10 cellular contexts compared by ENCODE assay signal in genomic region chr5:78519198-78519941, GRCh38.
DNase-seq lines count a peak whose midpoint lies in the region; ATAC-seq, FAIRE-seq and TF ChIP-seq lines count a peak whose summit lies in the region.
"Had no signal": no experiment of that assay in that cellular context is flagged by ENCODE, and none has a peak within 500 bp of the region (broad histone marks: within the 10 kb centered on the region; RNA-seq: fewer than 3 reads in every experiment).

No MANE protein-coding gene starts in this region.

- in situ Hi-C loops in GM12878 (cut with MboI), result no loop called here

- POLR2A ChIA-PET in GM12878 (lab: Charles Lee), result no interaction called here

- SMC1A ChIA-PET in GM12878 (lab: Charles Lee; ENCODE audit: uncharacterized antibody, unreplicated experiment), result interaction anchor here (0.6 to 3.2 kb wide), 6 partner anchors 17 to 370 kb away, joined by 3 to 9 read pairs (median 3); no protein-coding TSS in a partner anchor

- no TSS peak for BruUV-seq in GM12878 (replicated peaks; lab: Mats Ljungman, UMichigan)

- TF ChIP-seq RAD21 in GM12878 (IDR thresholded peaks at IDR 0.05; ENCODE audit: insufficient read depth, low read depth, low read length), result no peak

- no peak for TF ChIP-seq EP300 in GM12878 (IDR thresholded peaks at IDR 0.05; ENCODE audit: borderline replicate concordance in 1 of 2, control insufficient read depth in 1 of 2, low read depth in 2 of 2, low read length in 2 of 2)

- no peak overlapping the region for H3K9ac ChIP-seq in GM12878 (ENCODE audit: control insufficient read depth, insufficient read depth, low read length)

- no peak overlapping the region for H3K27ac ChIP-seq in GM12878 (ENCODE audit: control insufficient read depth, insufficient read depth)
- H3K27ac ChIP-seq in lung (ENCODE audit: low read depth in 1 of 2, low read length in 1 of 2), result peak overlapping the region in 1 of 2 donors; percentile 73
- H3K27ac ChIP-seq in tibial artery, result peak overlapping the region; percentile 63

- peak; percentile 56 for ATAC-seq in HG02798 (IDR thresholded peaks at IDR 0.05; ENCODE audit: poor library complexity, unreplicated experiment)
- peak; percentile 97 for ATAC-seq in GM12878
- ATAC-seq in lung (ENCODE audit: insufficient read depth, low FRiP score), result peak; percentile 11
- no peak for ATAC-seq in HG03097 (IDR thresholded peaks at IDR 0.05; ENCODE audit: low FRiP score, unreplicated experiment)
- no peak for ATAC-seq in GM21423 (IDR thresholded peaks at IDR 0.05; ENCODE audit: unreplicated experiment)
- no peak for ATAC-seq in sciatic nerve

- H3K27me3 ChIP-seq in GM12878 (replicated peaks in 1 of 2; ENCODE audit: control insufficient read depth in 2 of 2, insufficient read depth in 2 of 2, low read length in 1 of 2) (no peaks in the 10 kb centered on the region), lung (ENCODE audit: control insufficient read depth, insufficient read depth) (no peaks in the 10 kb centered on the region), tibial artery (no peaks in the 10 kb centered on the region)

- CTCF ChIA-PET in GM12878 (lab: Yijun Ruan, JAX), result interaction anchor here (0.6 to 1.4 kb wide), 5 partner anchors 12 to 447 kb away, joined by 3 to 4 read pairs (median 3); no protein-coding TSS in a partner anchor

- no peaks in the 10 kb centered on the region for H4K20me1 ChIP-seq in GM12878 (ENCODE audit: control insufficient read depth, insufficient read depth)

- H3K9me3 ChIP-seq in GM12878 (replicated peaks; ENCODE audit: control insufficient read depth, insufficient read depth, low read length), result no peaks in the 10 kb centered on the region
- peaks cover 0 to 1% of the 10 kb centered on the region in 2 donors for H3K9me3 ChIP-seq in lung (ENCODE audit: control insufficient read depth in 2 of 2, insufficient read depth in 1 of 2, low read length in 1 of 2)
- H3K9me3 ChIP-seq in tibial artery, result no peaks in the 10 kb centered on the region

- H3K79me2 ChIP-seq in GM12878 (ENCODE audit: control insufficient read depth, insufficient read depth, low read length), result no peaks in the 10 kb centered on the region

- TF ChIP-seq CTCF in GM12878 (IDR thresholded peaks at IDR 0.05 in 2 of 3, conservative IDR thresholded peaks at IDR 0.05 in 1 of 3; ENCODE audit: control insufficient read depth in 2 of 3, extremely low read depth in 1 of 3, insufficient read depth in 1 of 3, low read depth in 3 of 3, low read length in 3 of 3) (no peak), lung (IDR thresholded peaks at IDR 0.05; ENCODE audit: control extremely low read depth, extremely low read depth) (no peak), tibial artery (IDR thresholded peaks at IDR 0.05) (no peak)

- DNase-seq in GM12878 (ENCODE audit: low read depth, low spot score), result no peak
- DNase-seq in lung (ENCODE audit: low spot score), result no peak
- DNase-seq in tibial artery, result no peak
- DNase-seq in sciatic nerve (ENCODE audit: low spot score), result no peak
- DNase-seq: activated CD4-positive, alpha-beta T cell treated with anti-CD3 and anti-CD28 coated beads, Interleukin-2, amount 50 U/mL, for 48 hours; activated naive CD8-positive, alpha-beta T cell treated with anti-CD3 and anti-CD28 coated beads, Interleukin-2, amount 10 ng/mL, durations not matched to agents 7 days and 5 days; NCI-H526 treated with DMSO at 0.1 percent for 48 hours had no signal

- no peak overlapping the region for H3K4me2 ChIP-seq in GM12878 (ENCODE audit: control insufficient read depth, insufficient read depth)

- FAIRE-seq in GM12878 (lab: Jason Lieb, UNC), result no peak

- RAD21 ChIA-PET in GM12878 (lab: Charles Lee; ENCODE audit: unreplicated experiment), result interaction anchor here (0.6 to 1.8 kb wide), 2 partner anchors 25 to 36 kb away, joined by 3 to 5 read pairs; no protein-coding TSS in a partner anchor

- TF ChIP-seq POLR2A in GM12878 (IDR thresholded peaks at IDR 0.05; ENCODE audit: low read depth, low read length), result no peak

- H3K4me3 ChIP-seq in GM12878 (no peak overlapping the region), lung (no peak overlapping the region), tibial artery (no peak overlapping the region)

- 98% methylated on average over 9 of the region's 9 CpGs for WGBS in GM12878 (ENCODE audit: insufficient coverage, insufficient replicate concordance, low lambda C conversion rate, missing lambda C conversion rate)
- 89 to 93% methylated on average over 9 of the region's 9 CpGs for whole genome bisulfite sequencing in lung, 2 donors

- peaks cover 0 to 2% of the 10 kb centered on the region in 2 experiments; a peak in 1 of 4 replicates for H3K36me3 ChIP-seq in GM12878 (ENCODE audit: control insufficient read depth in 2 of 2, insufficient read depth in 2 of 2, low read length in 1 of 2)
- no peaks in the 10 kb centered on the region for H3K36me3 ChIP-seq in lung (ENCODE audit: control insufficient read depth in 2 of 2, insufficient read depth in 2 of 2, low read length in 2 of 2)
- H3K36me3 ChIP-seq in tibial artery, result no peaks in the 10 kb centered on the region

- H3K4me1 ChIP-seq in GM12878 (ENCODE audit: control insufficient read depth, insufficient read depth, low read length), result peaks cover 3% of the 10 kb centered on the region; the same call in 1 of the 2 replicates
- peaks cover 0 to 15% of the 10 kb centered on the region in 2 donors for H3K4me1 ChIP-seq in lung (ENCODE audit: control insufficient read depth in 2 of 2, insufficient read depth in 2 of 2, low read length in 2 of 2)
- H3K4me1 ChIP-seq in tibial artery, result peaks cover 0 to 28% (median 19%) of the 10 kb centered on the region in 4 donors

- no peak overlapping the region for H2AFZ ChIP-seq in GM12878 (ENCODE audit: control insufficient read depth, low read depth, low read length)

- intact Hi-C loops in GM12878 (cut with micrococcal nuclease; ENCODE audit: unreplicated experiment) (no loop called here), tibial artery (cut with DNase I; ENCODE audit: low total_unique reads) (no loop called here), sciatic nerve (cut with DNase I) (no loop called here)

TF ChIP-seq in GM12878, 131 proteins besides CTCF, POLR2A, EP300 and RAD21:
- peak; percentile 38; the same call in 1 of the 2 replicates for TF ChIP-seq GATAD2B (conservative IDR thresholded peaks at IDR 0.05; ENCODE audit: low read depth)
- no peak for TF ChIP-seq STAT3 (IDR thresholded peaks at IDR 0.05; ENCODE audit: low read depth, low read length)
- TF ChIP-seq RUNX3 (IDR thresholded peaks at IDR 0.05; ENCODE audit: low read length), result peak; percentile 87
- TF ChIP-seq SPI1 (IDR thresholded peaks at IDR 0.05; ENCODE audit: borderline replicate concordance, insufficient read depth, low read depth, low read length), result peak; percentile 76; the same call in 1 of the 2 replicates
- TF ChIP-seq, protein P1, sequence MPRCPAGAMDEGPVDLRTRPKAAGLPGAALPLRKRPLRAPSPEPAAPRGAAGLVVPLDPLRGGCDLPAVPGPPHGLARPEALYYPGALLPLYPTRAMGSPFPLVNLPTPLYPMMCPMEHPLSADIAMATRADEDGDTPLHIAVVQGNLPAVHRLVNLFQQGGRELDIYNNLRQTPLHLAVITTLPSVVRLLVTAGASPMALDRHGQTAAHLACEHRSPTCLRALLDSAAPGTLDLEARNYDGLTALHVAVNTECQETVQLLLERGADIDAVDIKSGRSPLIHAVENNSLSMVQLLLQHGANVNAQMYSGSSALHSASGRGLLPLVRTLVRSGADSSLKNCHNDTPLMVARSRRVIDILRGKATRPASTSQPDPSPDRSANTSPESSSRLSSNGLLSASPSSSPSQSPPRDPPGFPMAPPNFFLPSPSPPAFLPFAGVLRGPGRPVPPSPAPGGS (IDR thresholded peaks at IDR 0.05; ENCODE audit: borderline replicate concordance, insufficient read depth, low read depth, low read length, poor library complexity, severe bottlenecking), result peak; percentile 24
- TF ChIP-seq TCF7 (IDR thresholded peaks at IDR 0.05; ENCODE audit: borderline replicate concordance), result peak; percentile 91
- no peak; the same call in 2 of the 3 replicates for TF ChIP-seq POU2F2 (IDR thresholded peaks at IDR 0.05; ENCODE audit: borderline replicate concordance, low read depth, low read length)
- 0 out of 2 replicates have a peak, but pooled peaks have one; percentile 26 for TF ChIP-seq NR2F1 (conservative IDR thresholded peaks at IDR 0.05)
- TF ChIP-seq IKZF1 (conservative IDR thresholded peaks at IDR 0.05), result 0 out of 2 replicates have a peak, but pooled peaks have one; percentile 14
- 0 out of 2 replicates have a peak, but pooled peaks have one; percentile 43 for TF ChIP-seq DPF2 (IDR thresholded peaks at IDR 0.05)
- TF ChIP-seq MEF2B (IDR thresholded peaks at IDR 0.05; ENCODE audit: partially characterized antibody, poor library complexity, severe bottlenecking), result peak; percentile 92
- TF ChIP-seq BCL11A (IDR thresholded peaks at IDR 0.05; ENCODE audit: low read depth, low read length), result peak; percentile 49; the same call in 1 of the 2 replicates
- TF ChIP-seq IKZF2 (IDR thresholded peaks at IDR 0.05), result peak; percentile 46 to 68; a peak in 2 of 4 replicates
- TF ChIP-seq ZZZ3 (IDR thresholded peaks at IDR 0.05; ENCODE audit: control insufficient read depth, insufficient read length, low read depth), result no peak
- TF ChIP-seq, protein P2, sequence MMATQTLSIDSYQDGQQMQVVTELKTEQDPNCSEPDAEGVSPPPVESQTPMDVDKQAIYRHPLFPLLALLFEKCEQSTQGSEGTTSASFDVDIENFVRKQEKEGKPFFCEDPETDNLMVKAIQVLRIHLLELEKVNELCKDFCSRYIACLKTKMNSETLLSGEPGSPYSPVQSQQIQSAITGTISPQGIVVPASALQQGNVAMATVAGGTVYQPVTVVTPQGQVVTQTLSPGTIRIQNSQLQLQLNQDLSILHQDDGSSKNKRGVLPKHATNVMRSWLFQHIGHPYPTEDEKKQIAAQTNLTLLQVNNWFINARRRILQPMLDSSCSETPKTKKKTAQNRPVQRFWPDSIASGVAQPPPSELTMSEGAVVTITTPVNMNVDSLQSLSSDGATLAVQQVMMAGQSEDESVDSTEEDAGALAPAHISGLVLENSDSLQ (IDR thresholded peaks at IDR 0.05), result peak; percentile 35; the same call in 1 of the 2 replicates
- TF ChIP-seq SIX5 (IDR thresholded peaks at IDR 0.05; ENCODE audit: low read depth, low read length, severe bottlenecking), result no peak
- peak; percentile 56 for TF ChIP-seq MTA2 (IDR thresholded peaks at IDR 0.05; ENCODE audit: low read depth)

Comparison
In these comparisons a context has a peak if more than half of its experiments do, and no peak if none do; other contexts are left out.
1. ATAC-seq: peak in HG02798 (single experiment), GM12878 (single experiment) and lung (single experiment); none in HG03097 (single experiment), GM21423 (single experiment) and sciatic nerve (single experiment).